ENCODE assay signal across 3 cellular contexts in the genomic region with DNA sequence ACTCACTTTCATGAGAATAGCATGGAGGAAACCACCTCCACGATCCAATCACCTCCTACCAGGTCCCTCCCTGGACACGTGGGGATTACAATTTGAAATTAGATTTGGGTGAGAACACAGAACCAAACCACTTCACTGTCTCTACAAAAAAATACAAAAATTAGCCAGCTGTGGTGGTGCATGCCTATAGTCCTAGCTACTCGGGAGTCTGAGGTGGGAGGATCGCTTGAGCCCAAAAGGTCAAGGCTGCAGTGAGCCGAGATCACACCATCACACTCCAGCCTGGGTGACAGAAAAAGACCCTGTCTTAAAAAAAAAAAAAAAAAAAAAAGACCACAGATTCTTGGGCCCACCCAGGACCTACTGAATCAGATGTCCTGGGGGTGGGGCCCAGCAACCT.
"Had no signal": no experiment of that assay in that cellular context is flagged by ENCODE, and none has a peak within 500 bp of the region (broad histone marks: within the 10 kb centered on the region; RNA-seq: fewer than 3 reads in every experiment).

No MANE protein-coding gene starts in this region.

- DNase-seq: GDM1, GF-D8 had no signal

- ATAC-seq: GM12878 had no signal

- H3K4me3 ChIP-seq: GM12878 had no signal
